Comparison of ENCODE assay signal across 8 cellular contexts in the genomic region with DNA sequence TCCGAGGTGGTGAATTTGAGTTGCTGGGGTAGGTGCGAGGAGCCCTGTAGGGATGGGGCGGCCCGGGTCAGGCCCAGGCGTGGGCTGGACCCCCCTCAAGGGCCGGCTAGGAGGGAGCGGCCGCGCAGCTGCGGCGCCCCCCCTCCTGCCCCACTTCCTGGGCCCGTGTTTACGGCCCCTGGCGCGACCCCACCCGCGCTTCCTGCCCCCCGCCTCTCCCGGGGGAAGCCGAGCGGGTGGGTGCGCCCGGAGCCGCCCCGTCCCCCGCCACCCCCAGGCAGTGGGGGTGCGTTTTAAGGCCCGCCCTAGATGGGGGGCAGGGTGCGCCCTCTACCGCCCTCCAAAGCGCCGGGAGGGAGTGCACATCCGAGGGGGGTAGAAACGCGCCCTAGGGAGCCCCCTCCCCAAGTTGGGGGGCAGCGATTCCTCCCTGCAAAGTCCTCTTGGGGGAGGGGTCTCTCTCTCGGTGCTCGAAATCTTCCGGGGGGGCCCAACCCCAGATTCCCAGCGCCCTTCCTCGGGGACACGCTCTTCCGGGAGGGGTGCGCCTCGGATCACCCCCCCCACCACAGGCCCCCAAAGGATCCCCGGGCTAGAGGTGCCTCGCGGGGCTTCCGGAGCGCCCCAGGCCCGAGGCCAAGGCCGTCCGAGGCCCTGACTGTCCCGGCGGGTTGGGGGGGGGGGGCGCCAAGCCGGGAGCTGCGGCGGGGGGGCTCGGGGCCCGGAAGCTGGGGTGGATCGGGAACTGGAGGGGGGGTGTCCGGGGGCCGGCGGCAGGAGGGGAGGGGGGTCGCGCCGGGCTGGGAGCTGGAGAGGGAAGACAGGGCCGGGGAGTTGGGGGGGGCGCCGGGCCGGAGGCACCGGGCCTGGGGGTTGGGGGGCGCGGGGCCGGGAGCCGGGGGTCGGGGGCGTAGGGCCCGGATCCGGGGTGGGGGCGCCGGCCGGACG. TPM values are rescaled to one million over a fixed set of nuclear protein-coding genes. Genes with fewer than 3 reads are reported as not detected.
DNase-seq lines count a peak whose midpoint lies in the region; ATAC-seq lines count a peak whose summit lies in the region.

No MANE protein-coding gene starts in this region.

- DNase-seq in COLO668 (lab: John Stamatoyannopoulos, UW; ENCODE audit: unreplicated experiment) (peak; percentile 41), epithelial cell of prostate (ENCODE audit: low read depth, low spot score) (no peak), myocyte (ENCODE audit: low read depth) (peak; percentile 41), HT-29 (ENCODE audit: low spot score) (no peak)
- DNase-seq in activated CD8-positive, alpha-beta memory T cell treated with anti-CD3 and anti-CD28 coated beads, Interleukin-2, amount 50 U/mL, for 4 hours = peak; percentile 81

- H3K4me3 Mint-ChIP-seq in IgD-negative memory B cell = peak overlapping the region; percentile 87 to 98 (median 94)
- peak overlapping the region; percentile 86 for H3K4me3 Mint-ChIP-seq in stimulated activated naive CD8-positive, alpha-beta T cell treated with anti-CD3 and anti-CD28 coated beads, Interleukin-15, Interleukin-2, amounts not matched to agents 100 ng/mL and 50 ng/mL, for 24 hours

- H3K27me3 Mint-ChIP-seq in IgD-negative memory B cell = no peaks in the 10 kb centered on the region
- H3K27me3 Mint-ChIP-seq in stimulated activated naive CD8-positive, alpha-beta T cell treated with anti-CD3 and anti-CD28 coated beads, Interleukin-15, Interleukin-2, amounts not matched to agents 100 ng/mL and 50 ng/mL, for 24 hours = no peaks in the 10 kb centered on the region

- H3K36me3 Mint-ChIP-seq in IgD-negative memory B cell = peaks cover 2% of the 10 kb centered on the region
- H3K36me3 Mint-ChIP-seq in stimulated activated naive CD8-positive, alpha-beta T cell treated with anti-CD3 and anti-CD28 coated beads, Interleukin-15, Interleukin-2, amounts not matched to agents 100 ng/mL and 50 ng/mL, for 24 hours (ENCODE audit: low read depth) = peaks cover 30% of the 10 kb centered on the region

- peaks cover 14 to 36% (median 31%) of the 10 kb centered on the region in 3 donors for H3K4me1 Mint-ChIP-seq in IgD-negative memory B cell
- peaks cover 52% of the 10 kb centered on the region for H3K4me1 Mint-ChIP-seq in stimulated activated naive CD8-positive, alpha-beta T cell treated with anti-CD3 and anti-CD28 coated beads, Interleukin-15, Interleukin-2, amounts not matched to agents 100 ng/mL and 50 ng/mL, for 24 hours (ENCODE audit: low read depth)

- ATAC-seq in HG03469 (IDR thresholded peaks at IDR 0.05; ENCODE audit: unreplicated experiment) = no peak

- peak overlapping the region; percentile 82 for H3K27ac ChIP-seq in epithelial cell of prostate

- H3K27ac Mint-ChIP-seq in IgD-negative memory B cell = peak overlapping the region; percentile 82 to 95 (median 92)
- peak overlapping the region; percentile 88 for H3K27ac Mint-ChIP-seq in stimulated activated naive CD8-positive, alpha-beta T cell treated with anti-CD3 and anti-CD28 coated beads, Interleukin-15, Interleukin-2, amounts not matched to agents 100 ng/mL and 50 ng/mL, for 24 hours

- peaks cover 0 to 2% (median 0%) of the 10 kb centered on the region in 3 donors for H3K9me3 Mint-ChIP-seq in IgD-negative memory B cell
- no peaks in the 10 kb centered on the region for H3K9me3 Mint-ChIP-seq in stimulated activated naive CD8-positive, alpha-beta T cell treated with anti-CD3 and anti-CD28 coated beads, Interleukin-15, Interleukin-2, amounts not matched to agents 100 ng/mL and 50 ng/mL, for 24 hours

RNA-seq across cellular contexts. Expression of gene TLE5, which starts 0.8 kb away (rescaled TPM):
- 443 TPM for polyA plus RNA-seq in IgD-negative memory B cell
- 295 and 328 TPM in 2 replicates for total RNA-seq in myocyte
- polyA plus RNA-seq in myocyte (2012) = 493 TPM
- 356 and 359 TPM in 2 replicates for total RNA-seq in HT-29 (2014; rRNA removed; shearing (Covaris generic))

RNA-seq across cellular contexts. Expression of gene TLE2, which starts 32.4 kb away (rescaled TPM):
- polyA plus RNA-seq in IgD-negative memory B cell = 0.56 TPM
- total RNA-seq in myocyte = 0.08 TPM in 1 of 2 replicates, not detected in the other
- 2.8 TPM for polyA plus RNA-seq in myocyte (2012)
- total RNA-seq in HT-29 (2014; rRNA removed; shearing (Covaris generic)) = 0.08 and 1.1 TPM in 2 replicates

RNA-seq across cellular contexts. Expression of gene GNA11, which starts 32.7 kb away (rescaled TPM):
- 0.30 TPM for polyA plus RNA-seq in IgD-negative memory B cell
- total RNA-seq in myocyte = 52.1 and 54.6 TPM in 2 replicates
- polyA plus RNA-seq in myocyte (2012) = 68.1 TPM
- total RNA-seq in HT-29 (2014; rRNA removed; shearing (Covaris generic)) = 54.1 and 68.2 TPM in 2 replicates

Comparison
In these comparisons a context has a peak if more than half of its experiments do, and no peak if none do; other contexts are left out.
1. DNase-seq: peak in COLO668 (single experiment), activated CD8-positive, alpha-beta memory T cell treated with anti-CD3 and anti-CD28 coated beads, Interleukin-2, amount 50 U/mL, for 4 hours (single experiment) and myocyte (single experiment); none in epithelial cell of prostate (single experiment) and HT-29 (single experiment).